In the genomic region with DNA sequence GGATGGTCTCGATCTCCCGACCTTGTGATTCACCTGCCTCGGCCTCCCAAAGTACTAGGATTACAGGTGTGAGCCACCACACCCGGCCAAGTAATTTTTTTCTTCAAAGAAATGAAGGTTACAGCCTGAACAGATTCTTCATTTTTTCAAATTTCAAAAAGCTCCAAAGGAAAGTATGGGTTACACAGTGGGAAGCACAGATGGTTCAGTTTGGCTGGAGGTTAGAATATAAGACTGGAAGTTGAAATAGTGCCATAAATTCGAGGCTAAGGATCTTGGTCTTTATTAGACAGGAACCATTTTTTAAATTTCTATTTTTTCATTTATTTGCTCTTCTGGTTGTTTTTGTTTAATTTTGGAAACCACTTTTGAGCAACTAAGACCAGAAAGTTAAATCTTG, we compare ENCODE assay signal across 28 cellular contexts.
"Had no signal": no experiment of that assay in that cellular context is flagged by ENCODE, and none has a peak within 500 bp of the region (broad histone marks: within the 10 kb centered on the region; RNA-seq: fewer than 3 reads in every experiment).

No MANE protein-coding gene starts in this region.

- H3K36me3 ChIP-seq: ovary, right lobe of liver, uterus had no signal

- H3K27ac Mint-ChIP-seq: mesothelial cell of epicardium; naive thymus-derived CD4-positive, alpha-beta T cell; nephron progenitor cell had no signal

- H3K9me3 Mint-ChIP-seq: mesothelial cell of epicardium; naive thymus-derived CD4-positive, alpha-beta T cell; nephron progenitor cell; stimulated activated naive CD8-positive, alpha-beta T cell treated with anti-CD3 and anti-CD28 coated beads, Interleukin-15, amount 100 ng/mL, for 72 hours had no signal

- H3K9me3 ChIP-seq: esophagus muscularis mucosa, heart right ventricle, left lung, ovary, right lobe of liver, suprapubic skin, transverse colon, upper lobe of right lung, uterus had no signal

- ATAC-seq: left cardiac atrium; left lung; naive thymus-derived CD4-positive, alpha-beta T cell; right lobe of liver; stimulated activated naive CD8-positive, alpha-beta T cell treated with anti-CD3 and anti-CD28 coated beads, Interleukin-15, amount 100 ng/mL, for 72 hours; upper lobe of right lung had no signal

- H3K4me1 Mint-ChIP-seq: mesothelial cell of epicardium had no signal

- H3K27ac ChIP-seq: coronary artery, esophagus muscularis mucosa, heart right ventricle, left lung, ovary, right lobe of liver, suprapubic skin, transverse colon, upper lobe of right lung, uterus had no signal

- H3K4me3 Mint-ChIP-seq: mesothelial cell of epicardium; naive thymus-derived CD4-positive, alpha-beta T cell; nephron progenitor cell; stimulated activated naive CD8-positive, alpha-beta T cell treated with anti-CD3 and anti-CD28 coated beads, Interleukin-15, amount 100 ng/mL, for 72 hours had no signal

- DNase-seq: dermis blood vessel endothelial cell; effector memory CD4-positive, alpha-beta T cell; foreskin melanocyte; glutamatergic neuron; heart right ventricle; hippocampal formation; left cardiac atrium; left lung; mesenchymal stem cell; naive thymus-derived CD4-positive, alpha-beta T cell; nephron progenitor cell; nucleus accumbens; ovary; posterior cingulate gyrus; retina; right lobe of liver; small intestine; stimulated activated CD4-positive, alpha-beta T cell treated with anti-CD3 and anti-CD28 coated beads, Interleukin-15, amount 100 ng/mL, for 24 hours; stimulated activated CD4-positive, alpha-beta T cell treated with anti-CD3 and anti-CD28 coated beads, Interleukin-2, amount 100 ng/mL, for 48 hours; stimulated activated naive CD4-positive, alpha-beta T cell; stimulated activated naive CD8-positive, alpha-beta T cell treated with anti-CD3 and anti-CD28 coated beads, Interleukin-15, amount 100 ng/mL, for 72 hours; transverse colon; upper lobe of right lung; uterus had no signal

- H3K27me3 ChIP-seq: esophagus muscularis mucosa, heart right ventricle, left lung, ovary, right lobe of liver, suprapubic skin, transverse colon, upper lobe of right lung, uterus had no signal

- H3K27me3 Mint-ChIP-seq: naive thymus-derived CD4-positive, alpha-beta T cell; stimulated activated naive CD8-positive, alpha-beta T cell treated with anti-CD3 and anti-CD28 coated beads, Interleukin-15, amount 100 ng/mL, for 72 hours had no signal

- H3K4me3 ChIP-seq: coronary artery, esophagus muscularis mucosa, heart right ventricle, left lung, ovary, right lobe of liver, suprapubic skin, transverse colon, upper lobe of right lung, uterus had no signal

- H3K4me1 ChIP-seq: left lung, right lobe of liver, transverse colon, upper lobe of right lung, uterus had no signal
